ENCODE assay signal across 25 cellular contexts in the genomic region with DNA sequence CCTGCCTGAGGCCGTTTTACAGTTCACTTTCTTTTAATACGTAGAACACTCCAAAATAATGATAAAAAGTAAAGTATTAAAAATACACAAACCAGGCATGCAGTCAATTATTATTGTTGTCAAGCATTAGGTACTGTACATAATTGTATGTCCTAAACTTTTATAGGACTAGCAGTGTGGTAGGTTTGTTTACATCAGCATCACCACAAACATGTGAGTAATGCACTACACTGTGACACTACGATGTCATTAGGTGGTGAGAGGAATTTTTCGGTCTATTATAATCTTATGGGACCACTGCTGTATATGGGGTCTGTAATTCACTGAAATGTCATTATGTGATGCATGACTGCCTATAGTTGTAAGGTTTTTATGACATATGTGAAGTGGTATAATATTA.
"Had no signal": no experiment of that assay in that cellular context is flagged by ENCODE, and none has a peak within 500 bp of the region (broad histone marks: within the 10 kb centered on the region; RNA-seq: fewer than 3 reads in every experiment).

No MANE protein-coding gene starts in this region.

- ATAC-seq: activated CD4-positive, alpha-beta T cell treated with anti-CD3 and anti-CD28 coated beads for 36 hours; activated CD8-positive, alpha-beta memory T cell treated with anti-CD3 and anti-CD28 coated beads, Interleukin-2, amount 10 ng/mL, durations not matched to agents 7 days and 5 days; activated CD8-positive, alpha-beta T cell treated with anti-CD3 and anti-CD28 coated beads, Interleukin-2, amount 10 ng/mL, durations not matched to agents 7 days and 5 days; activated T-cell treated with anti-CD3 and anti-CD28 coated beads, Interleukin-2, amount 50 U/mL, for 72 hours; foreskin keratinocyte; gastrocnemius medialis; heart left ventricle had no signal

- DNase-seq: activated CD4-positive, alpha-beta memory T cell treated with anti-CD3 and anti-CD28 coated beads for 36 hours; activated CD4-positive, alpha-beta T cell treated with anti-CD3 and anti-CD28 coated beads for 36 hours; activated CD4-positive, alpha-beta T cell treated with anti-CD3 and anti-CD28 coated beads, Interleukin-2, amount 10 ng/mL, durations not matched to agents 24 days and 14 days; activated CD4-positive, CD25-positive, alpha-beta regulatory T cell; activated CD4-positive, CD25-positive, alpha-beta regulatory T cell treated with anti-CD3 and anti-CD28 coated beads, Interleukin-2, amount 50 U/mL, for 72 hours; activated CD8-positive, alpha-beta memory T cell treated with anti-CD3 and anti-CD28 coated beads, Interleukin-2, amount 10 ng/mL, durations not matched to agents 7 days and 5 days; activated CD8-positive, alpha-beta memory T cell treated with anti-CD3 and anti-CD28 coated beads, Interleukin-2, amount 50 U/mL, for 48 hours; activated CD8-positive, alpha-beta T cell treated with anti-CD3 and anti-CD28 coated beads, Interleukin-2, amount 10 ng/mL, durations not matched to agents 7 days and 5 days; activated gamma-delta T cell; activated naive CD4-positive, alpha-beta T cell; activated naive CD4-positive, alpha-beta T cell treated with anti-CD3 and anti-CD28 coated beads, Interleukin-2, amount 50 U/mL, for 16 hours; activated T-cell treated with anti-CD3 and anti-CD28 coated beads for 4 hours; activated T-cell treated with anti-CD3 and anti-CD28 coated beads, Interleukin-2, amount 50 U/mL, for 24 hours; activated T-cell treated with anti-CD3 and anti-CD28 coated beads, Interleukin-2, amount 50 U/mL, for 72 hours; amniotic stem cell; anterior cingulate cortex; brain microvascular endothelial cell; dorsolateral prefrontal cortex; effector memory CD4-positive, alpha-beta T cell; endodermal cell; foreskin keratinocyte; gastrocnemius medialis; glutamatergic neuron; heart left ventricle; T-helper 2 cell had no signal
